27 cellular contexts compared by ENCODE assay signal in genomic region chr21:21851657-21852056, GRCh38.
DNase-seq lines count a peak whose midpoint lies in the region; ATAC-seq, FAIRE-seq and TF ChIP-seq lines count a peak whose summit lies in the region.
"Had no signal": no experiment of that assay in that cellular context is flagged by ENCODE, and none has a peak within 500 bp of the region (broad histone marks: within the 10 kb centered on the region; RNA-seq: fewer than 3 reads in every experiment).

No MANE protein-coding gene starts in this region.

- no peaks in the 10 kb centered on the region for H3K9me2 ChIP-seq in hepatocyte (replicated peaks; ENCODE audit: insufficient read depth)

- H3K23me2 ChIP-seq in H1 (ENCODE audit: low read depth, low read length), result no peaks in the 10 kb centered on the region

- H3K56ac ChIP-seq in H1 (replicated peaks; ENCODE audit: insufficient read length, low read depth, low read length), result no peak overlapping the region

- H3K4me1 ChIP-seq in H1 (replicated peaks in 1 of 4; ENCODE audit: control insufficient read depth in 3 of 4, insufficient read depth in 4 of 4, low read length in 3 of 4), result peaks cover 0 to 4% (median 3%) of the 10 kb centered on the region in 4 experiments; a peak in 3 of 7 replicates
- no peaks in the 10 kb centered on the region for H3K4me1 ChIP-seq in hepatocyte (ENCODE audit: insufficient read depth)
- H3K4me1 ChIP-seq: psoas muscle had no signal

- TF ChIP-seq POLR2A in H1 (IDR thresholded peaks at IDR 0.05; ENCODE audit: control extremely low read depth in 1 of 2, low read depth in 2 of 2, low read length in 2 of 2), result no peak

- H4K20me1 ChIP-seq in H1 (replicated peaks in 1 of 2; ENCODE audit: control insufficient read depth in 1 of 2, insufficient read depth in 2 of 2, low read length in 2 of 2) (no peaks in the 10 kb centered on the region), hepatocyte (ENCODE audit: insufficient read depth, poor library complexity, severe bottlenecking) (no peaks in the 10 kb centered on the region)

- ATAC-seq in HG02610 (IDR thresholded peaks at IDR 0.05; ENCODE audit: unreplicated experiment), result no peak
- ATAC-seq: psoas muscle had no signal

- no peak overlapping the region for H2BK12ac ChIP-seq in H1 (ENCODE audit: low read depth, low read length)

- H3K79me2 ChIP-seq in H1 (ENCODE audit: control insufficient read depth in 1 of 2, insufficient read depth in 2 of 2, low read length in 2 of 2) (no peaks in the 10 kb centered on the region), hepatocyte (no peaks in the 10 kb centered on the region)

- H3K4me3 ChIP-seq in AG10803 (ENCODE audit: low read length), result no peak overlapping the region
- peak overlapping the region in 1 of 4 experiments; percentile 23; a peak in 1 of 8 replicates for H3K4me3 ChIP-seq in H1 (ENCODE audit: extremely low read depth in 1 of 4, insufficient read depth in 2 of 4, low read depth in 3 of 4, low read length in 4 of 4)
- no peak overlapping the region for H3K4me3 ChIP-seq in hepatocyte
- H3K4me3 ChIP-seq: lung, psoas muscle had no signal

- no peaks in the 10 kb centered on the region for H3K79me1 ChIP-seq in H1 (ENCODE audit: low read depth, low read length)

- H2BK20ac ChIP-seq in H1 (ENCODE audit: low read length), result no peak overlapping the region

- POLR2A ChIA-PET in RWPE1 (lab: Yijun Ruan, JAX; ENCODE audit: low non-redundant PET) (no interaction called here), H1 (lab: Charles Lee; ENCODE audit: partially characterized antibody) (no interaction called here)

- no peak overlapping the region for H3K14ac ChIP-seq in H1 (ENCODE audit: insufficient read length)

- H3K36me3 ChIP-seq in H1 (ENCODE audit: control insufficient read depth in 2 of 4, insufficient read depth in 4 of 4, low read length in 3 of 4), result no peaks in the 10 kb centered on the region; a peak in 1 of 8 replicates
- H3K36me3 ChIP-seq in hepatocyte (replicated peaks; ENCODE audit: insufficient read depth, low read depth), result no peaks in the 10 kb centered on the region
- H3K36me3 ChIP-seq: neutrophil had no signal

- peak; percentile 36 for FAIRE-seq in H1 (lab: Jason Lieb, UNC)
- FAIRE-seq: G401.6, GM18507, HTR-8/SVneo had no signal

- no peak overlapping the region for H2BK5ac ChIP-seq in H1 (ENCODE audit: low read depth, low read length)

- no peak overlapping the region for H4K8ac ChIP-seq in H1 (ENCODE audit: extremely low read depth, insufficient read depth, low read length)

- TF ChIP-seq EP300 in H1 (IDR thresholded peaks at IDR 0.05; ENCODE audit: borderline replicate concordance in 1 of 2, low read depth in 2 of 2, low read length in 2 of 2), result no peak

- H3K27ac ChIP-seq in RWPE1, result no peak overlapping the region
- no peak overlapping the region for H3K27ac ChIP-seq in H1 (ENCODE audit: low read depth, low read length)
- no peak overlapping the region for H3K27ac ChIP-seq in hepatocyte
- H3K27ac ChIP-seq: neutrophil, psoas muscle had no signal

- no peak overlapping the region for H4K91ac ChIP-seq in H1 (replicated peaks; ENCODE audit: insufficient read length, low read length)

- H3K23ac ChIP-seq in H1 (ENCODE audit: insufficient read length), result no peak overlapping the region

- H3K4me2 ChIP-seq in H1 (ENCODE audit: insufficient read depth in 1 of 2, low read depth in 2 of 2, low read length in 2 of 2) (peak overlapping the region in 1 of 2 experiments; percentile 38; a peak in 1 of 4 replicates), hepatocyte (no peak overlapping the region)

- DNase-seq in AG10803 (ENCODE audit: low read depth), result peak; percentile 0
- DNase-seq in HS-5 (ENCODE audit: low read depth), result peak; percentile 3
- peak; percentile 6 for DNase-seq in RWPE1 (ENCODE audit: low spot score)
- DNase-seq in H1 (ENCODE audit: low read depth in 1 of 2, low spot score in 2 of 2), result no peak
- no peak for DNase-seq in activated CD4-positive, alpha-beta T cell treated with anti-CD3 and anti-CD28 coated beads, Interleukin-2, amount 50 U/mL, for 4 hours
- DNase-seq in hepatocyte (ENCODE audit: low spot score), result no peak
- no peak for DNase-seq in germinal center (ENCODE audit: low spot score)
- DNase-seq: activated CD4-positive, CD25-positive, alpha-beta regulatory T cell treated with anti-CD3 and anti-CD28 coated beads, Interleukin-2, amount 50 U/mL, for 72 hours; activated naive CD4-positive, alpha-beta T cell treated with anti-CD3 and anti-CD28 coated beads for 36 hours; activated T-cell treated with anti-CD3 and anti-CD28 coated beads, Interleukin-2, amount 50 U/mL, for 24 hours; C1 segment of cervical spinal cord; caudate nucleus; dermis blood vessel endothelial cell; HCEC 1CT; Kasumi-1; kidney; NCI-H2107; NCI-H524 treated with DMSO at 0.1 percent for 48 hours; psoas muscle; RPMI8226; substantia nigra had no signal

- H3K9ac ChIP-seq in H1 (replicated peaks in 1 of 4; ENCODE audit: extremely low read depth in 1 of 4, low read depth in 3 of 4, low read length in 3 of 4), result no peak overlapping the region

- H3K27me3 ChIP-seq in H1 (replicated peaks in 1 of 4; ENCODE audit: control insufficient read depth in 3 of 4, extremely low read depth in 1 of 4, insufficient read depth in 3 of 4, low read length in 3 of 4) (no peaks in the 10 kb centered on the region), hepatocyte (no peaks in the 10 kb centered on the region)
- H3K27me3 ChIP-seq: neutrophil had no signal

- no peak overlapping the region for H3K18ac ChIP-seq in H1 (ENCODE audit: extremely low read depth, low read length)

- no peak overlapping the region for H4K5ac ChIP-seq in H1 (ENCODE audit: insufficient read length, low read depth, low read length)

- no peak for TF ChIP-seq RAD21 in H1 (IDR thresholded peaks at IDR 0.05 in 1 of 2, conservative IDR thresholded peaks at IDR 0.05 in 1 of 2; ENCODE audit: low read depth in 2 of 2, low read length in 2 of 2)

- H2AFZ ChIP-seq in H1 (ENCODE audit: low read length) (no peak overlapping the region), hepatocyte (no peak overlapping the region)

- H2AK5ac ChIP-seq in H1 (ENCODE audit: low read depth, low read length), result no peak overlapping the region

- no peak overlapping the region for H2BK120ac ChIP-seq in H1 (replicated peaks; ENCODE audit: low read depth, low read length)

- CTCF ChIA-PET in RWPE1 (lab: Yijun Ruan, JAX), result no interaction called here
- CTCF ChIA-PET in H1 (lab: Charles Lee; ENCODE audit: partially characterized antibody), result no interaction called here

- WGBS in H1 (ENCODE audit: extremely low coverage in 1 of 2, insufficient coverage in 1 of 2, insufficient read length in 1 of 2, insufficient replicate concordance in 2 of 2, low coverage in 1 of 2, low lambda C conversion rate in 2 of 2, missing lambda C conversion rate in 1 of 2), 2 experiments, result 69% methylated on average over 3 of the region's 3 CpGs; no CpG with 5 or more reads in 1 of the 2 experiments
- 64% methylated on average over 3 of the region's 3 CpGs for WGBS in hepatocyte (ENCODE audit: low lambda C conversion rate, missing lambda C conversion rate)

- H3K9me3 ChIP-seq in H1 (ENCODE audit: insufficient read depth in 2 of 2, low read depth in 1 of 2, low read length in 1 of 2) (0 out of 4 replicates have a peak, but pooled peaks cover 0 to 2% of the 10 kb centered on the region in 2 experiments), hepatocyte (ENCODE audit: low read depth) (no peaks in the 10 kb centered on the region)
- H3K9me3 ChIP-seq: neutrophil, psoas muscle had no signal

- no peak for TF ChIP-seq CTCF in AG10803 (conservative IDR thresholded peaks at IDR 0.05; ENCODE audit: low read length)
- no peak for TF ChIP-seq CTCF in RWPE1 (conservative IDR thresholded peaks at IDR 0.05; ENCODE audit: low read depth)
- TF ChIP-seq CTCF in H1 (IDR thresholded peaks at IDR 0.05; ENCODE audit: control extremely low read depth in 1 of 3, insufficient read depth in 1 of 3, low read depth in 1 of 3, low read length in 3 of 3), result no peak
- TF ChIP-seq CTCF in hepatocyte (IDR thresholded peaks at IDR 0.05; ENCODE audit: poor library complexity), result no peak

- H2BK15ac ChIP-seq in H1 (ENCODE audit: low read length), result no peak overlapping the region

- H3K4ac ChIP-seq in H1 (replicated peaks; ENCODE audit: insufficient read length, low read depth, low read length), result no peak overlapping the region

TF ChIP-seq in H1, 55 proteins besides CTCF, POLR2A, EP300 and RAD21:
- TF ChIP-seq JUND (IDR thresholded peaks at IDR 0.05; ENCODE audit: low read length), result no peak

Comparison
In these comparisons a context has a peak if more than half of its experiments do, and no peak if none do; other contexts are left out.
1. DNase-seq: peak in AG10803 (single experiment), HS-5 (single experiment) and RWPE1 (single experiment); none in H1 (0 of 2), activated CD4-positive, alpha-beta T cell treated with anti-CD3 and anti-CD28 coated beads, Interleukin-2, amount 50 U/mL, for 4 hours (0 of 2), hepatocyte (single experiment) and germinal center (single experiment).